ENCODE assay signal across 1 cellular context in the genomic region with DNA sequence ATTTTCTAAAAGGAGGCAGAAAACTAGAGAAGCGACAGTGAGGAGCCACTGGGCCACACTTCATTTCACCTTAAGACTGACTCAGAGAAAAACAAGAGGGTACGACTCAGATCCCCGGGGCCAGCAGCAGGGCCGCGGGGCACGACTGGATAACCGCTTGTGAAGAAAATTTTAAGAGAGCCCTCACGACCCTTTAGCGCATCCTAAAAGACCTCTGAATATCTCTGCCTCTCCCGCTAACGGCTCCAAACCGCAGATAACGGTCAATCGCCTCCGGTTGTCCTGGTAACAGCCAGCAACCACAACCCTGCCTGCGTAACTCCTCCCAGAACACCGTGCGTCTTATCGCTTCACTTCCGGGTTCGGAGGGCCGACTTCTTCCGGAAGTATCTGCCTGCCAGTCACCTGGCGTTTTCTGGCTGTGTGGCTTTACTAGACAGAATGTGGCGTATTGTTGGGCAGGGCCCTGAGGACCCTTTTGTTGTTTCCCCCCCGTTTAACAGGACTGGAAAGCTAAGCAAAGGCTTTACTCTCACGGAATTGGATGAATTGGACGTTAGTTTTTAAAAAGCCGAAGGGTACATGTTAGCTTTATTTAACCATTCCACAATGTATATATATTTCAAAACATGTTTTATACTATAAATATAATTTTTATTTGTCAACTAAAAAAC.
TF ChIP-seq lines count a peak whose summit lies in the region.

No MANE protein-coding gene starts in this region.

TF ChIP-seq in H1, 55 proteins besides CTCF, POLR2A, EP300 and RAD21 (continued from another document):
- TF ChIP-seq SIN3A (conservative IDR thresholded peaks at IDR 0.05 in 1 of 2, IDR thresholded peaks at IDR 0.05 in 1 of 2; ENCODE audit: low read depth in 1 of 2, low read length in 2 of 2) (peak in 1 of 2 experiments; percentile 51; a peak in 1 of 4 replicates), CHD1 (IDR thresholded peaks at IDR 0.05; ENCODE audit: low read depth, low read length) (no peak), KDM1A (IDR thresholded peaks at IDR 0.05; ENCODE audit: borderline replicate concordance, low read length) (peak; percentile 93), KDM4A (IDR thresholded peaks at IDR 0.05; ENCODE audit: low read depth, low read length, severe bottlenecking) (peak; percentile 63), CHD2 (IDR thresholded peaks at IDR 0.05; ENCODE audit: low read length) (no peak; the same call in 1 of the 2 replicates), SAP30 (IDR thresholded peaks at IDR 0.05; ENCODE audit: insufficient read depth, insufficient replicate concordance, low read length) (peak; percentile 82), TAF1 (IDR thresholded peaks at IDR 0.05; ENCODE audit: low read depth, low read length) (peak; percentile 58), CREB1 (IDR thresholded peaks at IDR 0.05) (no peak), ASH2L (IDR thresholded peaks at IDR 0.05; ENCODE audit: low read length) (no peak), TAF7 (optimal IDR thresholded peaks at IDR 0.05; ENCODE audit: borderline replicate concordance, low read depth, low read length) (no peak), EGR1 (IDR thresholded peaks at IDR 0.05; ENCODE audit: borderline replicate concordance, low read depth, low read length) (no peak), POLR2AphosphoS5 (IDR thresholded peaks at IDR 0.05; ENCODE audit: low read depth, low read length) (peak; percentile 64), HDAC2 (IDR thresholded peaks at IDR 0.05; ENCODE audit: borderline replicate concordance in 1 of 2, low read depth in 2 of 2, low read length in 2 of 2) (peak; percentile 27 to 90; a peak in 2 of 4 replicates), CTBP2 (IDR thresholded peaks at IDR 0.05; ENCODE audit: borderline replicate concordance, insufficient read depth, insufficient read length, low read length) (no peak), BACH1 (IDR thresholded peaks at IDR 0.05; ENCODE audit: low read length) (no peak), ZNF274 (IDR thresholded peaks at IDR 0.05; ENCODE audit: borderline replicate concordance, extremely low read depth, low read length) (no peak), BRCA1 (IDR thresholded peaks at IDR 0.05; ENCODE audit: low read depth, low read length) (no peak)
TF ChIP-seq in H1: peak in this region for 8.
